Comparison of ENCODE assay signal across 9 cellular contexts in genomic region chr3:42908675-42909074, GRCh38. TPM values are rescaled to one million over a fixed set of nuclear protein-coding genes. Genes with fewer than 3 reads are reported as not detected.
"Had no signal": no experiment of that assay in that cellular context is flagged by ENCODE, and none has a peak within 500 bp of the region (broad histone marks: within the 10 kb centered on the region; RNA-seq: fewer than 3 reads in every experiment).

No MANE protein-coding gene starts in this region.

- H3K27ac Mint-ChIP-seq: H9, IgD-negative memory B cell had no signal

- H3K9ac ChIP-seq: GM23248 had no signal

- ATAC-seq: HepG2 had no signal

- H3K4me3 Mint-ChIP-seq: H9, IgD-negative memory B cell had no signal

- DNase-seq: GM23248, GOT3, H9, HCEC 1CT, KBM-7 had no signal

- H2AFZ ChIP-seq: GM23248 had no signal

- H3K4me3 ChIP-seq: GM23248 had no signal

- H3K27ac ChIP-seq: GM23248, HL-60 had no signal

RNA-seq across cellular contexts. Expression of gene ZNF662, which starts 2.7 kb away (rescaled TPM):
- total RNA-seq: H9, HepG2, HT1080 had no signal
- polyA plus RNA-seq: HepG2, IgD-negative memory B cell had no signal

RNA-seq across cellular contexts. Expression of gene CYP8B1, which starts 33.0 kb away (rescaled TPM):
- total RNA-seq: GM23248, H9, HT1080 had no signal
- polyA plus RNA-seq: GM23248, IgD-negative memory B cell had no signal
